Comparison of ENCODE assay signal across 14 cellular contexts in genomic region chr16:85515319-85515745, GRCh38.
DNase-seq lines count a peak whose midpoint lies in the region; FAIRE-seq and TF ChIP-seq lines count a peak whose summit lies in the region.
"Had no signal": no experiment of that assay in that cellular context is flagged by ENCODE, and none has a peak within 500 bp of the region (broad histone marks: within the 10 kb centered on the region; RNA-seq: fewer than 3 reads in every experiment).

No MANE protein-coding gene starts in this region.

- peak; percentile 65 for DNase-seq in BE2C
- DNase-seq in SJCRH30: peak in 1 of 2 experiments; percentile 38
- DNase-seq in foreskin fibroblast: no peak
- DNase-seq in sigmoid colon: no peak
- DNase-seq in NCI-H2029 (lab: John Stamatoyannopoulos, UW): no peak
- no peak for DNase-seq in AML-193 (lab: John Stamatoyannopoulos, UW)
- DNase-seq in frontal cortex (ENCODE audit: low spot score in 2 of 2): no peak
- no peak for DNase-seq in HTR-8/SVneo (ENCODE audit: insufficient read length, low spot score)
- DNase-seq: activated CD4-positive, alpha-beta T cell treated with anti-CD3 and anti-CD28 coated beads, Interleukin-2, amount 50 U/mL, for 48 hours; activated gamma-delta T cell; CD8-positive, alpha-beta T cell; NCI-H146; T-helper 17 cell had no signal

- H3K27me3 ChIP-seq in BE2C (no peaks in the 10 kb centered on the region), SJCRH30 (no peaks in the 10 kb centered on the region), sigmoid colon (no peaks in the 10 kb centered on the region)

- WGBS in sigmoid colon, 2 donors: 56 to 72% methylated on average over 13 of the region's 13 CpGs

- intact Hi-C loops in sigmoid colon (cut with DNase I): no loop called here

- peak overlapping the region; percentile 28 for H3K27ac ChIP-seq in SJCRH30
- H3K27ac ChIP-seq in sigmoid colon: peak overlapping the region; percentile 57 to 77 (median 68)

- TF ChIP-seq CTCF in BE2C (IDR thresholded peaks at IDR 0.05; ENCODE audit: low read depth, low read length) (no peak), foreskin fibroblast (IDR thresholded peaks at IDR 0.05; ENCODE audit: low read depth, low read length) (no peak), sigmoid colon (IDR thresholded peaks at IDR 0.05) (no peak)

- TF ChIP-seq POLR2A in sigmoid colon (IDR thresholded peaks at IDR 0.05): no peak

- H3K9me3 ChIP-seq in BE2C (no peaks in the 10 kb centered on the region), SJCRH30 (replicated peaks) (no peaks in the 10 kb centered on the region), sigmoid colon (no peaks in the 10 kb centered on the region)
- H3K9me3 ChIP-seq: prostate gland had no signal

- FAIRE-seq in frontal cortex (lab: Jason Lieb, UNC) (no peak), HTR-8/SVneo (lab: Jason Lieb, UNC) (no peak)

- no peak for TF ChIP-seq EP300 in sigmoid colon (IDR thresholded peaks at IDR 0.05)

- no peaks in the 10 kb centered on the region; the same call in 1 of the 2 replicates for H3K36me3 ChIP-seq in BE2C
- H3K36me3 ChIP-seq in SJCRH30: no peaks in the 10 kb centered on the region
- H3K36me3 ChIP-seq in sigmoid colon: no peaks in the 10 kb centered on the region
- H3K36me3 ChIP-seq: prostate gland had no signal

- H3K4me1 ChIP-seq in BE2C (peaks cover 50% of the 10 kb centered on the region), SJCRH30 (peaks cover 42% of the 10 kb centered on the region), sigmoid colon (peaks cover 0 to 34% (median 28%) of the 10 kb centered on the region in 4 donors)

- H3K4me3 ChIP-seq in BE2C (ENCODE audit: low read depth, low read length): peak overlapping the region; percentile 2; the same call in 1 of the 2 replicates
- no peak overlapping the region for H3K4me3 ChIP-seq in SJCRH30
- peak overlapping the region; percentile 0 to 7 for H3K4me3 ChIP-seq in foreskin fibroblast (ENCODE audit: low read depth in 1 of 2, low read length in 2 of 2)
- H3K4me3 ChIP-seq in sigmoid colon: no peak overlapping the region
- H3K4me3 ChIP-seq: prostate gland had no signal

Comparison
In these comparisons a context has a peak if more than half of its experiments do, and no peak if none do; other contexts are left out.
1. H3K4me3 ChIP-seq: peak in BE2C (single experiment) and foreskin fibroblast (2 of 2); none in SJCRH30 (single experiment) and sigmoid colon (0 of 4).